ENCODE assay signal across 7 cellular contexts in genomic region chr16:50279142-50279865, GRCh38. TPM values are rescaled to one million over a fixed set of nuclear protein-coding genes. Genes with fewer than 3 reads are reported as not detected.
DNase-seq lines count a peak whose midpoint lies in the region; ATAC-seq, FAIRE-seq and TF ChIP-seq lines count a peak whose summit lies in the region.

No MANE protein-coding gene starts in this region.

- TF ChIP-seq POLR2A in heart left ventricle (IDR thresholded peaks at IDR 0.05) = no peak

- no peaks in the 10 kb centered on the region for H3K9me2 ChIP-seq in MM.1S (replicated peaks; ENCODE audit: insufficient read depth, low read length)

- H3K27ac ChIP-seq in heart left ventricle (peak overlapping the region in 1 of 12 donors; percentile 95), skin epidermis (peak overlapping the region in 13 of 21 experiments; percentile 6 to 99 (median 57)), MM.1S (ENCODE audit: low read length) (no peak overlapping the region)

- H3K36me3 ChIP-seq in heart left ventricle = no peaks in the 10 kb centered on the region
- H3K36me3 ChIP-seq in MM.1S (replicated peaks; ENCODE audit: insufficient read depth, low read length) = no peaks in the 10 kb centered on the region

- H2AFZ ChIP-seq in MM.1S (ENCODE audit: low read length) = no peak overlapping the region

- intact Hi-C loops in heart left ventricle (cut with DNase I) = no loop called here

- no peak overlapping the region for H3K9ac ChIP-seq in MM.1S (ENCODE audit: low read length)

- H4K20me1 ChIP-seq in MM.1S (ENCODE audit: insufficient read depth, low read length) = no peaks in the 10 kb centered on the region

- TF ChIP-seq CTCF in heart left ventricle (IDR thresholded peaks at IDR 0.05) (no peak), MM.1S (IDR thresholded peaks at IDR 0.05; ENCODE audit: low read length) (no peak)

- ATAC-seq in heart left ventricle = peak in 3 of 4 donors; percentile 58 to 68 (median 62)

- peaks cover 96% of the 10 kb centered on the region for H3K79me2 ChIP-seq in MM.1S (ENCODE audit: low read length)

- no peak for DNase-seq in GM19239 (ENCODE audit: insufficient read length, low spot score)
- DNase-seq in RPMI7951 (ENCODE audit: low read depth) = peak; percentile 58
- peak; percentile 62 to 81 (median 71) for DNase-seq in heart left ventricle
- DNase-seq in MM.1S = no peak
- no peak for DNase-seq in stimulated activated CD4-positive, alpha-beta T cell treated with anti-CD3 and anti-CD28 coated beads, Interleukin-1b, Interleukin-23, amount 100 ng/mL, for 48 hours
- no peak for DNase-seq in OCI-M2 (lab: John Stamatoyannopoulos, UW; ENCODE audit: unreplicated experiment)

- H3F3A ChIP-seq in MM.1S (ENCODE audit: insufficient read depth, low read length) = peaks cover 34% of the 10 kb centered on the region

- peaks cover 0 to 95% (median 7%) of the 10 kb centered on the region in 12 donors for H3K4me1 ChIP-seq in heart left ventricle
- H3K4me1 ChIP-seq in MM.1S (ENCODE audit: low read length) = peaks cover 55% of the 10 kb centered on the region

- FAIRE-seq in GM19239 (lab: Jason Lieb, UNC) = peak; percentile 59

- H3K4me2 ChIP-seq in MM.1S (ENCODE audit: low read depth, low read length) = no peak overlapping the region

- H3K4me3 ChIP-seq in heart left ventricle = peak overlapping the region in 3 of 12 donors; percentile 1 to 47 (median 11)
- peak overlapping the region in 1 of 7 experiments; percentile 13 for H3K4me3 ChIP-seq in skin epidermis
- no peak overlapping the region for H3K4me3 ChIP-seq in MM.1S (ENCODE audit: low read length)

- WGBS in heart left ventricle, 4 donors = 47 to 53% (median 51%) methylated on average over 6 of the region's 6 CpGs

- H3K27me3 ChIP-seq in heart left ventricle (no peaks in the 10 kb centered on the region), MM.1S (replicated peaks; ENCODE audit: insufficient read depth, low read length) (no peaks in the 10 kb centered on the region)

- H3K9me3 ChIP-seq in heart left ventricle = peaks cover 0 to 7% (median 0%) of the 10 kb centered on the region in 12 donors
- no peaks in the 10 kb centered on the region for H3K9me3 ChIP-seq in MM.1S (replicated peaks; ENCODE audit: insufficient read depth, low read length)

RNA-seq across cellular contexts. Expression of gene ADCY7, which starts 13.0 kb away (rescaled TPM):
- 15.9 and 24.6 TPM in 2 replicates for total RNA-seq in RPMI7951 (2014; rRNA removed; shearing (Covaris generic))
- 10 to 100 TPM in 3 of 9 donors, 1 to 10 TPM in 6; 3.2 to 46.7 (median 9.0) TPM for total RNA-seq in heart left ventricle
- 1 to 10 TPM; 3.8 to 5.3 TPM for polyA plus RNA-seq in heart left ventricle

Comparison
In these comparisons a context has a peak if more than half of its experiments do, and no peak if none do; other contexts are left out.
1. DNase-seq: peak in RPMI7951 (single experiment) and heart left ventricle (5 of 5); none in GM19239 (single experiment), MM.1S (single experiment), stimulated activated CD4-positive, alpha-beta T cell treated with anti-CD3 and anti-CD28 coated beads, Interleukin-1b, Interleukin-23, amount 100 ng/mL, for 48 hours (single experiment) and OCI-M2 (single experiment).